8 cellular contexts compared by ENCODE assay signal in the genomic region with DNA sequence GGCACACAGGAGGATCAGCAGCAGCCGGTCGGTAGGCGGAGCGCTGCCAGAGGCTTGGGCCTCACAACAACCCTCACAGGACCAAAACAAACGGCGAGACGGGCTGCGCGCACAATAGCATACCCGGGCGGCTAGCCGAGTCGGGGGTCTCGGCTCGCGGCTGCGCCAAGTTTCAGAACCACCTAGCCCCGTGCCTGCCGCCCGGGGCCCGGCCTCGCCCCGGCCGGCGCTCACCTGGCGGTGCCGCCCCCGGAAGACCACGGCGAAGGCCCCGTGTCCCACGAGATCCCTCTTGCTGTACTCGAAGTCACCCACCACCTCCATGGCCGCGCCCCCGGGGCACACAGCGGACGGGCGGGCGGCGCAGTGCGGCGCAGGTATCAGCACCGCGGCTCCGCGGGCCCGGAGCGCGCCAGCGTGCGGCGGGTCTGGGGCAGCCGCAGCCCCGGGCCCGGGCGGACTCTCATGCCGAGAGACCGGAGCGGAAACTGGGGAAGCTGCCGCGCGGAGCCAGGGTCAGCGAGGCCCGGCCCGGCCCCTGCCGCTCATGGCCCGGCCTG. TPM values are rescaled to one million over a fixed set of nuclear protein-coding genes. Genes with fewer than 3 reads are reported as not detected.
DNase-seq lines count a peak whose midpoint lies in the region; ATAC-seq and TF ChIP-seq lines count a peak whose summit lies in the region.

No MANE protein-coding gene starts in this region.

- H3K9ac ChIP-seq in NT2/D1 (ENCODE audit: insufficient read length, low read depth): peak overlapping the region; percentile 83

- no peaks in the 10 kb centered on the region for H3K9me3 Mint-ChIP-seq in activated T-cell treated with anti-CD3 and anti-CD28 coated beads, Interleukin-2, amount 50 U/mL, for 24 hours

- peak overlapping the region; percentile 72 for H3K27ac Mint-ChIP-seq in activated T-cell treated with anti-CD3 and anti-CD28 coated beads, Interleukin-2, amount 50 U/mL, for 24 hours

- H3K4me3 ChIP-seq in GM08714 (ENCODE audit: low read length): peak overlapping the region; percentile 74
- peak overlapping the region; percentile 60 for H3K4me3 ChIP-seq in NT2/D1 (ENCODE audit: insufficient read length, low read depth)
- H3K4me3 ChIP-seq in esophagus squamous epithelium: peak overlapping the region; percentile 56 to 94 (median 79)

- H3K36me3 ChIP-seq in NT2/D1 (ENCODE audit: insufficient read depth, insufficient read length, low read length) (no peaks in the 10 kb centered on the region), esophagus squamous epithelium (peaks cover 0 to 19% (median 0%) of the 10 kb centered on the region in 3 donors)

- no CpG with 5 or more reads among the region's 68 CpGs for WGBS in esophagus squamous epithelium, 2 donors

- H3K27ac ChIP-seq in esophagus squamous epithelium: peak overlapping the region; percentile 75 to 91 (median 84)

- H3K4me3 Mint-ChIP-seq in activated T-cell treated with anti-CD3 and anti-CD28 coated beads, Interleukin-2, amount 50 U/mL, for 24 hours: peak overlapping the region; percentile 81

- intact Hi-C loops in esophagus squamous epithelium (cut with DNase I): no loop called here

- DNase-seq in NT2/D1 (ENCODE audit: low read depth, low spot score) (peak; percentile 30), esophagus squamous epithelium (lab: John Stamatoyannopoulos, UW) (no peak), mucosa of gallbladder (ENCODE audit: low spot score) (peak; percentile 60), DMS114 treated with DMSO at 0.1 percent for 48 hours (lab: John Stamatoyannopoulos, UW; ENCODE audit: unreplicated experiment) (no peak)
- DNase-seq in activated T-cell treated with anti-CD3 and anti-CD28 coated beads, Interleukin-2, amount 50 U/mL, for 24 hours: peak; percentile 76
- DNase-seq in stimulated activated CD8-positive, alpha-beta memory T cell treated with anti-CD3 and anti-CD28 coated beads, Interleukin-7, amount 100 ng/mL, for 1 hour (ENCODE audit: low read depth in 2 of 2): peak; percentile 12 to 14

- H3K27me3 ChIP-seq in NT2/D1 (ENCODE audit: insufficient read depth, insufficient read length) (peaks cover 11% of the 10 kb centered on the region), esophagus squamous epithelium (no peaks in the 10 kb centered on the region)

- H3K27me3 Mint-ChIP-seq in activated T-cell treated with anti-CD3 and anti-CD28 coated beads, Interleukin-2, amount 50 U/mL, for 24 hours: no peaks in the 10 kb centered on the region

- H3K4me1 ChIP-seq in NT2/D1 (ENCODE audit: insufficient read depth, insufficient read length) (peaks cover 3% of the 10 kb centered on the region), esophagus squamous epithelium (peaks cover 0 to 26% (median 14%) of the 10 kb centered on the region in 3 donors)

- H3K9me3 ChIP-seq in NT2/D1 (ENCODE audit: insufficient read depth, low read length) (no peaks in the 10 kb centered on the region), esophagus squamous epithelium (no peaks in the 10 kb centered on the region)

- TF ChIP-seq CTCF in esophagus squamous epithelium (IDR thresholded peaks at IDR 0.05): peak in 3 of 6 experiments; percentile 12 to 28 (median 22)

- peaks cover 24% of the 10 kb centered on the region for H3K4me1 Mint-ChIP-seq in activated T-cell treated with anti-CD3 and anti-CD28 coated beads, Interleukin-2, amount 50 U/mL, for 24 hours (ENCODE audit: low read depth)

- peaks cover 9% of the 10 kb centered on the region for H3K36me3 Mint-ChIP-seq in activated T-cell treated with anti-CD3 and anti-CD28 coated beads, Interleukin-2, amount 50 U/mL, for 24 hours (ENCODE audit: low read depth)

- TF ChIP-seq POLR2A in esophagus squamous epithelium (IDR thresholded peaks at IDR 0.05): no peak

- peak; percentile 59 for ATAC-seq in HG02885 (IDR thresholded peaks at IDR 0.05; ENCODE audit: poor library complexity, unreplicated experiment)

RNA-seq across cellular contexts. Expression of a gene that starts 0.6 kb away (rescaled TPM):
- total RNA-seq in esophagus squamous epithelium (10 to 100 TPM in 1 of 4 donors, 1 to 10 TPM in 3; 6.0 to 17.4 (median 8.2) TPM), mucosa of gallbladder (22.4 TPM)

Comparison
In these comparisons a context has a peak if more than half of its experiments do, and no peak if none do; other contexts are left out.
1. DNase-seq: peak in NT2/D1 (single experiment), activated T-cell treated with anti-CD3 and anti-CD28 coated beads, Interleukin-2, amount 50 U/mL, for 24 hours (single experiment), mucosa of gallbladder (single experiment) and stimulated activated CD8-positive, alpha-beta memory T cell treated with anti-CD3 and anti-CD28 coated beads, Interleukin-7, amount 100 ng/mL, for 1 hour (2 of 2); none in esophagus squamous epithelium (single experiment) and DMS114 treated with DMSO at 0.1 percent for 48 hours (single experiment).
2. Peak in every context shown above with its lines, with median percentiles within 50 percentile points of each other: H3K4me3 ChIP-seq.